Comparison of ENCODE assay signal across 7 cellular contexts in the genomic region with DNA sequence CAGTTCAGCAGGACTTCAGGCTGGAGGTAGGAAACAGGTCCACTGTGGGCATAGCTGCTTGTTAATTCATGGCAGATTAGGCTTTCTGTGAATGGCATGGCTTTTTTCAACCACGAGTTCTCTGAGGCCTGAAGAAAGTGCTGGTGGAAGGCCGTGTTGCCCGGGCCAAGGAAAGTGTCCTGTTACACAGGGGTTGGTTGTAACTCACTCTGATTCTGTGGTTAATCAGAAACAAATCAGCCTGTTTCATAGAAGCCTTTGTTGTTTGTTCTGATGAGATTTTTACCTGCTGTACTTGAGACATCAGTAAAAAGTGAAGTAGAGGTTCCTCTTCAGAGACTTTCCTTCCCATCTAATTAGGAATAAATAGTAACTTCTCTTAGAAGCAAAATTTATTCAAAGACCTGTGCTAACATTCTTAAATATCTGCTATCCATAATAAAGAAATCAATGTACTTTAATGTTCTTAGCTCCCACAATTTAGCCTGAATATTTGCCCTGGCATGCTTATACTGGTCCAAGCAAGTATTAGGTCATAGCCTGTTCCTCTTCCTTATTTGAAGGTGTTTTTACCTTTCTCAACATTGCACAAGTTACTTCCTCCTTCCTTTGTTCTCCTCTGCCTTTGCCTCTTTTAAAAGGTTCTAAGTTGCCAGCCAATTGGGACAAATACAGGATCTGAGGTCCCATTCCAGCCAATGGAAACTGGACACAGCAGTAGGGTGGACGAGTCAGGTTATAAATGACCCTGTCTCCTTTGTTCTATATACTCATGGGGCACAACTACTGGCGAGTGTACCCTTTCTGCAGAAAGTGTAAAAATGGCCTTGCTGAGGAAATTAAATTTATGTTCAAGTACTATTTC. TPM values are rescaled to one million over a fixed set of nuclear protein-coding genes. Genes with fewer than 3 reads are reported as not detected.
A peak's percentile ranks its signal among the peaks of the same experiment; 100 is the strongest.
DNase-seq lines count a peak whose midpoint lies in the region; ATAC-seq, FAIRE-seq and TF ChIP-seq lines count a peak whose summit lies in the region.
"Not testable (repeated sequence)": the region's sequence is repeated elsewhere in the genome, so short reads cannot be mapped to it uniquely, and the experiment has no call there.

No MANE protein-coding gene starts in this region.

- TF ChIP-seq RAD21 in liver (IDR thresholded peaks at IDR 0.05): not testable (repeated sequence)

- peak overlapping the region; percentile 20; the same call in 1 of the 2 replicates for H3K4me2 ChIP-seq in OCI-LY3 (ENCODE audit: low read length)

- H3K4me1 ChIP-seq in OCI-LY3 (ENCODE audit: low read length) (peaks cover 11% of the 10 kb centered on the region), foreskin keratinocyte (peaks cover 20% of the 10 kb centered on the region), liver (ENCODE audit: control insufficient read depth in 4 of 4, insufficient read depth in 4 of 4, low read length in 3 of 4) (peaks cover 3 to 14% (median 8%) of the 10 kb centered on the region in 4 donors), pancreas (peaks cover 0 to 13% (median 0%) of the 10 kb centered on the region in 3 donors), stomach (peaks cover 9 to 71% (median 44%) of the 10 kb centered on the region in 4 donors)

- not testable (repeated sequence) for TF ChIP-seq POLR2A in stomach (IDR thresholded peaks at IDR 0.05)

- not testable (repeated sequence) for H3K9ac ChIP-seq in OCI-LY3 (ENCODE audit: low read length); liver (ENCODE audit: low read depth in 1 of 2, low read length in 2 of 2)

- not testable (repeated sequence) for ATAC-seq in central memory CD8-positive, alpha-beta T cell (replicated peaks; ENCODE audit: extremely low read depth, poor library complexity, severe bottlenecking); foreskin keratinocyte
- ATAC-seq in pancreas: peak in 2 of 4 donors; percentile 31 to 37

- H3K27me3 ChIP-seq in OCI-LY3 (ENCODE audit: low read depth, low read length); foreskin keratinocyte; liver (ENCODE audit: control insufficient read depth in 4 of 4, insufficient read depth in 4 of 4, low read length in 3 of 4); pancreas; stomach: not testable (repeated sequence)

- not testable (repeated sequence) for TF ChIP-seq CTCF in OCI-LY3 (IDR thresholded peaks at IDR 0.05; ENCODE audit: low read depth, low read length); foreskin keratinocyte (conservative IDR thresholded peaks at IDR 0.05); liver (IDR thresholded peaks at IDR 0.05; ENCODE audit: low read depth, low read length, missing input control); pancreas (IDR thresholded peaks at IDR 0.05); stomach (IDR thresholded peaks at IDR 0.05)

- H3K9me3 Mint-ChIP-seq in activated T-cell treated with anti-CD3 and anti-CD28 coated beads, Interleukin-2, amount 50 U/mL, for 24 hours; central memory CD8-positive, alpha-beta T cell: not testable (repeated sequence)

- H3K4me3 ChIP-seq in OCI-LY3 (ENCODE audit: low read length); liver (ENCODE audit: low read depth in 1 of 3, low read length in 3 of 3); pancreas; stomach: not testable (repeated sequence)

- not testable (repeated sequence) for FAIRE-seq in pancreas (lab: Jason Lieb, UNC)

- not testable (repeated sequence) for H3K4me3 Mint-ChIP-seq in activated T-cell treated with anti-CD3 and anti-CD28 coated beads, Interleukin-2, amount 50 U/mL, for 24 hours; central memory CD8-positive, alpha-beta T cell

- H3K79me2 ChIP-seq in OCI-LY3 (ENCODE audit: low read length): peaks cover 52% of the 10 kb centered on the region

- peak overlapping the region; percentile 48 for H3K27ac Mint-ChIP-seq in activated T-cell treated with anti-CD3 and anti-CD28 coated beads, Interleukin-2, amount 50 U/mL, for 24 hours
- H3K27ac Mint-ChIP-seq in central memory CD8-positive, alpha-beta T cell (ENCODE audit: low read depth): peak overlapping the region; percentile 41

- DNase-seq in activated T-cell treated with anti-CD3 and anti-CD28 coated beads, Interleukin-2, amount 50 U/mL, for 24 hours; central memory CD8-positive, alpha-beta T cell (ENCODE audit: low spot score in 2 of 2); pancreas: not testable (repeated sequence)
- peak in 1 of 2 donors; percentile 62 for DNase-seq in foreskin keratinocyte
- peak; percentile 28 for DNase-seq in stomach

- peaks cover 74% of the 10 kb centered on the region for H3K36me3 Mint-ChIP-seq in activated T-cell treated with anti-CD3 and anti-CD28 coated beads, Interleukin-2, amount 50 U/mL, for 24 hours (ENCODE audit: low read depth)
- peaks cover 21% of the 10 kb centered on the region for H3K36me3 Mint-ChIP-seq in central memory CD8-positive, alpha-beta T cell (ENCODE audit: insufficient read depth)

- H3K27ac ChIP-seq in OCI-LY3 (ENCODE audit: low read length) (peak overlapping the region; percentile 44), foreskin keratinocyte (peak overlapping the region; percentile 89), liver (ENCODE audit: low read depth in 1 of 2, low read length in 2 of 2) (peak overlapping the region; percentile 16 to 28), pancreas (peak overlapping the region in 3 of 4 donors; percentile 25 to 69 (median 42)), stomach (peak overlapping the region; percentile 71 to 88 (median 76))

- intact Hi-C loops in pancreas (cut with DNase I); stomach (cut with DNase I; ENCODE audit: low total_unique reads): not testable (repeated sequence)

- H3K36me3 ChIP-seq in OCI-LY3 (replicated peaks; ENCODE audit: low read depth, low read length) (peaks cover 36% of the 10 kb centered on the region), stomach (peaks cover 3 to 30% (median 20%) of the 10 kb centered on the region in 4 donors)
- not testable (repeated sequence) for H3K36me3 ChIP-seq in liver (ENCODE audit: control insufficient read depth in 4 of 4, insufficient read depth in 3 of 4, low read depth in 1 of 4, low read length in 3 of 4); pancreas

- 59% methylated on average over 5 of the region's 5 CpGs for WGBS in liver
- 70 to 74% methylated on average over 5 of the region's 5 CpGs for WGBS in pancreas, 2 donors
- 44 to 72% (median 60%) methylated on average over 5 of the region's 5 CpGs for WGBS in stomach, 5 donors

- not testable (repeated sequence) for H3K9me3 ChIP-seq in OCI-LY3 (ENCODE audit: insufficient read depth, low read length); liver (ENCODE audit: control insufficient read depth in 4 of 4, low read length in 3 of 4); pancreas; stomach

- not testable (repeated sequence) for H3K27me3 Mint-ChIP-seq in activated T-cell treated with anti-CD3 and anti-CD28 coated beads, Interleukin-2, amount 50 U/mL, for 24 hours; central memory CD8-positive, alpha-beta T cell

- not testable (repeated sequence) for H2AFZ ChIP-seq in OCI-LY3 (ENCODE audit: low read depth, low read length)

- TF ChIP-seq EP300 in stomach (IDR thresholded peaks at IDR 0.05): not testable (repeated sequence)

- H4K20me1 ChIP-seq in OCI-LY3 (ENCODE audit: insufficient read depth, low read length): not testable (repeated sequence)

- peaks cover 46% of the 10 kb centered on the region for H3K4me1 Mint-ChIP-seq in activated T-cell treated with anti-CD3 and anti-CD28 coated beads, Interleukin-2, amount 50 U/mL, for 24 hours (ENCODE audit: low read depth)
- H3K4me1 Mint-ChIP-seq in central memory CD8-positive, alpha-beta T cell: peaks cover 47% of the 10 kb centered on the region

TF ChIP-seq in liver, 16 proteins besides CTCF, POLR2A, EP300 and RAD21:
- TF ChIP-seq HNF4A (conservative IDR thresholded peaks at IDR 0.05): peak in 1 of 2 donors; percentile 5

RNA-seq across cellular contexts. Expression of gene DGLUCY, which starts 10.8 kb away (rescaled TPM):
- 29.8 and 33.2 TPM in 2 replicates for total RNA-seq in foreskin keratinocyte
- polyA plus RNA-seq in foreskin keratinocyte: 18.2 and 18.8 TPM in 2 replicates
- total RNA-seq in liver: 10 to 100 TPM; 26.1 to 58.1 TPM
- polyA plus RNA-seq in liver: 10 to 100 TPM; 17.9 to 23.6 TPM
- 10 to 100 TPM; 11.9 to 43.4 (median 21.4) TPM for total RNA-seq in pancreas
- 10 to 100 TPM; 24.9 to 31.9 TPM for polyA plus RNA-seq in pancreas
- total RNA-seq in stomach: 100 to 1,000 TPM in 2 of 5 donors, 10 to 100 TPM in 3; 54.3 to 122 (median 87.9) TPM
- polyA plus RNA-seq in stomach: 10 to 100 TPM; 24.1 to 32.9 (median 28.9) TPM

Comparison
In these comparisons a context has a peak if more than half of its experiments do, and no peak if none do; other contexts are left out.
1. H3K27ac ChIP-seq: peak in every context shown above with its lines; median percentile 89 in foreskin keratinocyte; 76 in stomach; 44 in OCI-LY3; 42 in pancreas; 22 in liver.